Comparison of ENCODE assay signal across 1 cellular context in the genomic region with DNA sequence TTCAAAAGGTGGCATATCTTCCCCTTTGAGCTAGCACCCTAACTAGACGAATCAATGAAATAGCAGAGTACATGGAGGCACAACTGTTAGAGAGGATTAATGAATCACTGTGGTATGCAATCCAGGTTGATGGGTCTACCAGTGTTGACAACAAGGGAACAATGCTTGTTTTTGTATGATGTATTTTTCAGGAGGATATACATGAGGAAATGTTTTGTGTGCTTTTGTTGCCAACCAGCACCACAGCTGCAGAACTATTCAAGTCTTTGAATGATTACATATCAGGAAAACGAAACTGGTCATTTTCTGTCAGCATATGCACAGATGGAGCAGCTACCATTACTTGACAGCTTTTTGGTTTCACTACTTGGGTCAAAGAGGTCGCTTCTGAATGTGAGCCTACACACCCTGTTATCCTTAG.
TF ChIP-seq lines count a peak whose summit lies in the region.

No MANE protein-coding gene starts in this region.

TF ChIP-seq in SK-N-SH, 30 proteins besides CTCF, POLR2A, EP300 and RAD21 (continued from another document):
- TF ChIP-seq, protein P1, sequence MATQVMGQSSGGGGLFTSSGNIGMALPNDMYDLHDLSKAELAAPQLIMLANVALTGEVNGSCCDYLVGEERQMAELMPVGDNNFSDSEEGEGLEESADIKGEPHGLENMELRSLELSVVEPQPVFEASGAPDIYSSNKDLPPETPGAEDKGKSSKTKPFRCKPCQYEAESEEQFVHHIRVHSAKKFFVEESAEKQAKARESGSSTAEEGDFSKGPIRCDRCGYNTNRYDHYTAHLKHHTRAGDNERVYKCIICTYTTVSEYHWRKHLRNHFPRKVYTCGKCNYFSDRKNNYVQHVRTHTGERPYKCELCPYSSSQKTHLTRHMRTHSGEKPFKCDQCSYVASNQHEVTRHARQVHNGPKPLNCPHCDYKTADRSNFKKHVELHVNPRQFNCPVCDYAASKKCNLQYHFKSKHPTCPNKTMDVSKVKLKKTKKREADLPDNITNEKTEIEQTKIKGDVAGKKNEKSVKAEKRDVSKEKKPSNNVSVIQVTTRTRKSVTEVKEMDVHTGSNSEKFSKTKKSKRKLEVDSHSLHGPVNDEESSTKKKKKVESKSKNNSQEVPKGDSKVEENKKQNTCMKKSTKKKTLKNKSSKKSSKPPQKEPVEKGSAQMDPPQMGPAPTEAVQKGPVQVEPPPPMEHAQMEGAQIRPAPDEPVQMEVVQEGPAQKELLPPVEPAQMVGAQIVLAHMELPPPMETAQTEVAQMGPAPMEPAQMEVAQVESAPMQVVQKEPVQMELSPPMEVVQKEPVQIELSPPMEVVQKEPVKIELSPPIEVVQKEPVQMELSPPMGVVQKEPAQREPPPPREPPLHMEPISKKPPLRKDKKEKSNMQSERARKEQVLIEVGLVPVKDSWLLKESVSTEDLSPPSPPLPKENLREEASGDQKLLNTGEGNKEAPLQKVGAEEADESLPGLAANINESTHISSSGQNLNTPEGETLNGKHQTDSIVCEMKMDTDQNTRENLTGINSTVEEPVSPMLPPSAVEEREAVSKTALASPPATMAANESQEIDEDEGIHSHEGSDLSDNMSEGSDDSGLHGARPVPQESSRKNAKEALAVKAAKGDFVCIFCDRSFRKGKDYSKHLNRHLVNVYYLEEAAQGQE (IDR thresholded peaks at IDR 0.05; ENCODE audit: low read depth, low read length) = no peak
- TF ChIP-seq, protein P2, sequence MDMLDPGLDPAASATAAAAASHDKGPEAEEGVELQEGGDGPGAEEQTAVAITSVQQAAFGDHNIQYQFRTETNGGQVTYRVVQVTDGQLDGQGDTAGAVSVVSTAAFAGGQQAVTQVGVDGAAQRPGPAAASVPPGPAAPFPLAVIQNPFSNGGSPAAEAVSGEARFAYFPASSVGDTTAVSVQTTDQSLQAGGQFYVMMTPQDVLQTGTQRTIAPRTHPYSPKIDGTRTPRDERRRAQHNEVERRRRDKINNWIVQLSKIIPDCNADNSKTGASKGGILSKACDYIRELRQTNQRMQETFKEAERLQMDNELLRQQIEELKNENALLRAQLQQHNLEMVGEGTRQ (IDR thresholded peaks at IDR 0.05; ENCODE audit: borderline replicate concordance, low read depth, low read length) = no peak
- TF ChIP-seq GABPA (IDR thresholded peaks at IDR 0.05; ENCODE audit: low read depth) = no peak
- TF ChIP-seq, protein P3, sequence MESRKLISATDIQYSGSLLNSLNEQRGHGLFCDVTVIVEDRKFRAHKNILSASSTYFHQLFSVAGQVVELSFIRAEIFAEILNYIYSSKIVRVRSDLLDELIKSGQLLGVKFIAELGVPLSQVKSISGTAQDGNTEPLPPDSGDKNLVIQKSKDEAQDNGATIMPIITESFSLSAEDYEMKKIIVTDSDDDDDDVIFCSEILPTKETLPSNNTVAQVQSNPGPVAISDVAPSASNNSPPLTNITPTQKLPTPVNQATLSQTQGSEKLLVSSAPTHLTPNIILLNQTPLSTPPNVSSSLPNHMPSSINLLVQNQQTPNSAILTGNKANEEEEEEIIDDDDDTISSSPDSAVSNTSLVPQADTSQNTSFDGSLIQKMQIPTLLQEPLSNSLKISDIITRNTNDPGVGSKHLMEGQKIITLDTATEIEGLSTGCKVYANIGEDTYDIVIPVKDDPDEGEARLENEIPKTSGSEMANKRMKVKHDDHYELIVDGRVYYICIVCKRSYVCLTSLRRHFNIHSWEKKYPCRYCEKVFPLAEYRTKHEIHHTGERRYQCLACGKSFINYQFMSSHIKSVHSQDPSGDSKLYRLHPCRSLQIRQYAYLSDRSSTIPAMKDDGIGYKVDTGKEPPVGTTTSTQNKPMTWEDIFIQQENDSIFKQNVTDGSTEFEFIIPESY (IDR thresholded peaks at IDR 0.05; ENCODE audit: borderline replicate concordance, low read depth) = no peak
- TF ChIP-seq GATA2 (CRISPR knock-in tag; IDR thresholded peaks at IDR 0.05) = no peak
- TF ChIP-seq TEAD4 (IDR thresholded peaks at IDR 0.05; ENCODE audit: borderline replicate concordance, insufficient read depth) = no peak
- TF ChIP-seq CHD2 (IDR thresholded peaks at IDR 0.05; ENCODE audit: low read length, partially characterized antibody) = no peak
- TF ChIP-seq NRF1 (IDR thresholded peaks at IDR 0.05; ENCODE audit: low read depth, low read length) = no peak
- TF ChIP-seq, protein P4, sequence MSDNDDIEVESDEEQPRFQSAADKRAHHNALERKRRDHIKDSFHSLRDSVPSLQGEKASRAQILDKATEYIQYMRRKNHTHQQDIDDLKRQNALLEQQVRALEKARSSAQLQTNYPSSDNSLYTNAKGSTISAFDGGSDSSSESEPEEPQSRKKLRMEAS (IDR thresholded peaks at IDR 0.05; ENCODE audit: low read depth) = no peak
